ENCODE assay signal across 9 cellular contexts in genomic region chr6:75524322-75524972, GRCh38. TPM values are rescaled to one million over a fixed set of nuclear protein-coding genes. Genes with fewer than 3 reads are reported as not detected.
DNase-seq lines count a peak whose midpoint lies in the region; ATAC-seq and TF ChIP-seq lines count a peak whose summit lies in the region.
"Had no signal": no experiment of that assay in that cellular context is flagged by ENCODE, and none has a peak within 500 bp of the region (broad histone marks: within the 10 kb centered on the region; RNA-seq: fewer than 3 reads in every experiment).

No MANE protein-coding gene starts in this region.

- DNase-seq in AG10803 (ENCODE audit: low read depth) (peak; percentile 77), LHCN-M2 (ENCODE audit: low read depth) (peak; percentile 63), dermis blood vessel endothelial cell (peak; percentile 93), cerebellar nuclear complex (lab: John Stamatoyannopoulos, UW) (no peak), RKO (ENCODE audit: low spot score) (no peak)
- DNase-seq: stimulated activated naive CD8-positive, alpha-beta T cell treated with anti-CD3 and anti-CD28 coated beads, Interleukin-15, Interleukin-2, amounts not matched to agents 100 U/mL and 50 U/mL, for 24 hours had no signal

- TF ChIP-seq CTCF in AG10803 (conservative IDR thresholded peaks at IDR 0.05; ENCODE audit: low read length), result no peak

- H3K27me3 Mint-ChIP-seq in stimulated activated memory B cell treated with anti-CD40 and anti-IgM and Interleukin-4, amounts not matched to agents 10 μg/mL and 1 μg/mL and 100 μg/mL, for 72 hours, result no peaks in the 10 kb centered on the region

- H3K36me3 ChIP-seq in muscle layer of duodenum (ENCODE audit: control insufficient read depth in 1 of 2, insufficient read depth in 2 of 2, low read length in 2 of 2), result no peaks in the 10 kb centered on the region

- H3K4me3 ChIP-seq in AG10803 (ENCODE audit: low read length) (no peak overlapping the region), muscle layer of duodenum (ENCODE audit: low read depth in 1 of 2, low read length in 2 of 2) (peak overlapping the region; percentile 24 to 42)

- no peaks in the 10 kb centered on the region for H3K4me1 ChIP-seq in muscle layer of duodenum (ENCODE audit: control insufficient read depth in 1 of 2, insufficient read depth in 2 of 2, low read length in 2 of 2)

- no peaks in the 10 kb centered on the region for H3K4me1 Mint-ChIP-seq in stimulated activated memory B cell treated with anti-CD40 and anti-IgM and Interleukin-4, amounts not matched to agents 10 μg/mL and 1 μg/mL and 100 μg/mL, for 72 hours

- H3K9me3 Mint-ChIP-seq in stimulated activated memory B cell treated with anti-CD40 and anti-IgM and Interleukin-4, amounts not matched to agents 10 μg/mL and 1 μg/mL and 100 μg/mL, for 72 hours, result no peaks in the 10 kb centered on the region

- no peak overlapping the region for H3K27ac Mint-ChIP-seq in stimulated activated memory B cell treated with anti-CD40 and anti-IgM and Interleukin-4, amounts not matched to agents 10 μg/mL and 1 μg/mL and 100 μg/mL, for 72 hours

- no peaks in the 10 kb centered on the region for H3K36me3 Mint-ChIP-seq in stimulated activated memory B cell treated with anti-CD40 and anti-IgM and Interleukin-4, amounts not matched to agents 10 μg/mL and 1 μg/mL and 100 μg/mL, for 72 hours

- ATAC-seq in stimulated activated memory B cell treated with anti-CD40 and anti-IgM and Interleukin-4, amounts not matched to agents 10 μg/mL and 1 μg/mL and 100 μg/mL, for 72 hours, result no peak
- ATAC-seq in HG03378 (IDR thresholded peaks at IDR 0.05; ENCODE audit: unreplicated experiment), result no peak
- ATAC-seq: stimulated activated naive CD8-positive, alpha-beta T cell treated with anti-CD3 and anti-CD28 coated beads, Interleukin-15, Interleukin-2, amounts not matched to agents 100 U/mL and 50 U/mL, for 24 hours had no signal

- no peak overlapping the region for H3K4me3 Mint-ChIP-seq in stimulated activated memory B cell treated with anti-CD40 and anti-IgM and Interleukin-4, amounts not matched to agents 10 μg/mL and 1 μg/mL and 100 μg/mL, for 72 hours

- no peaks in the 10 kb centered on the region for H3K27me3 ChIP-seq in muscle layer of duodenum (ENCODE audit: low read depth, low read length)

- H3K9me3 ChIP-seq in muscle layer of duodenum (ENCODE audit: control insufficient read depth in 1 of 2, low read length in 2 of 2), result no peaks in the 10 kb centered on the region

- H3K27ac ChIP-seq in muscle layer of duodenum (ENCODE audit: low read length), result peak overlapping the region; percentile 40

RNA-seq across cellular contexts. Expression of gene FILIP1, which starts 30.8 kb away (rescaled TPM):
- total RNA-seq in LHCN-M2 (2014; rRNA removed) (under 0.01 TPM in 1 of 2 replicates, not detected in the other), dermis blood vessel endothelial cell (11.3 and 21.1 TPM in 2 replicates)
- 0.01 TPM for polyA plus RNA-seq in LHCN-M2 (2012)

Comparison
In these comparisons a context has a peak if more than half of its experiments do, and no peak if none do; other contexts are left out.
1. DNase-seq: peak in AG10803 (single experiment), LHCN-M2 (single experiment) and dermis blood vessel endothelial cell (single experiment); none in cerebellar nuclear complex (0 of 2) and RKO (single experiment).
2. RNA of gene FILIP1, which starts 30.8 kb away (total RNA-seq): 11.3 to 21.1 TPM in dermis blood vessel endothelial cell; under 0.01 TPM in LHCN-M2; every median in the first group is over 10 times any median in the second.